Comparison of ENCODE assay signal across 11 cellular contexts in the genomic region with DNA sequence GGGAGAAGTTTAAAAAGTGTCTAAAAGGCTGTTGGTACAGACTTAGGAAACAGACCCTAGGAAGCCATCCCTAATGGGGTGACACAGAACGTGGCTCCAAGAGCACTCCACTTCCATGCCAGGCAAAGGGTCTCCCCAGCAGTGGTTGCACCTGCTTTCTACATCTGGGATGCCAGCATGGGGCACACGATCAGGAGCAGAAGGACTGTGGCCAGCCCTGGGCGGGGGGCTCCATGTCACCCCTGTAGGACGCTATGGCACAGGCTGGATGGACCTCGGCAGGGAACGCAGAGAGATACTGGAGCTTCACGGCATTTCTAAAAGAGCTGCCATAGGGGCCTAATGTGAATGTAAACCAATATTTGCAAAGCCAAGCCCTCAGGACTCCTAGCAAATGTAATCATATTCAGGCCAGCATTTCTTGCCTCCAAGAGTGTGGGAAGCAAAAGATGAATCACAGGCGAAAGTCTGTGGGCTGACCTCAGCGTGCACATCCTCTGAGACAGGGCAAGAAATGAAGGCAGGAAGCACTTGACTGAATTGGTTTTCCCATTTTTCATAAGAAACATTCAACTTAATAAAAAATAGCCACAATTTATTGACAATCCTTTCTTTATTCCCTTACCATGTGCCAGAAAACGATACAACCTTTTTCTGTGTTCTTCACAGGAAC.
DNase-seq lines count a peak whose midpoint lies in the region; ATAC-seq and TF ChIP-seq lines count a peak whose summit lies in the region.
"Had no signal": no experiment of that assay in that cellular context is flagged by ENCODE, and none has a peak within 500 bp of the region (broad histone marks: within the 10 kb centered on the region; RNA-seq: fewer than 3 reads in every experiment).

No MANE protein-coding gene starts in this region.

- H3K36me3 ChIP-seq in effector memory CD4-positive, alpha-beta T cell (ENCODE audit: control insufficient read depth, insufficient read depth, low read length) = no peaks in the 10 kb centered on the region
- H3K36me3 ChIP-seq in body of pancreas (replicated peaks in 1 of 2; ENCODE audit: insufficient read depth in 1 of 2, low read depth in 2 of 2) = no peaks in the 10 kb centered on the region
- H3K36me3 ChIP-seq: gastrocnemius medialis had no signal

- H3K4me1 ChIP-seq in effector memory CD4-positive, alpha-beta T cell (ENCODE audit: control insufficient read depth, insufficient read depth, low read length, poor library complexity, severe bottlenecking) = no peaks in the 10 kb centered on the region
- H3K4me1 ChIP-seq in body of pancreas = no peaks in the 10 kb centered on the region

- no peak for TF ChIP-seq POLR2A in body of pancreas (IDR thresholded peaks at IDR 0.05)

- intact Hi-C loops in body of pancreas (cut with DNase I) = no loop called here

- H3K4me3 ChIP-seq in AG10803 (ENCODE audit: low read length) = no peak overlapping the region
- no peak overlapping the region for H3K4me3 ChIP-seq in astrocyte of the spinal cord (ENCODE audit: low read depth, low read length)
- no peak overlapping the region for H3K4me3 ChIP-seq in effector memory CD4-positive, alpha-beta T cell (ENCODE audit: insufficient read depth, low read depth, low read length, poor library complexity, severe bottlenecking)
- no peak overlapping the region for H3K4me3 ChIP-seq in body of pancreas
- H3K4me3 ChIP-seq: gastrocnemius medialis had no signal

- no peaks in the 10 kb centered on the region for H3K9me3 ChIP-seq in effector memory CD4-positive, alpha-beta T cell (ENCODE audit: control insufficient read depth, low read length)
- no peaks in the 10 kb centered on the region for H3K9me3 ChIP-seq in body of pancreas
- H3K9me3 ChIP-seq: gastrocnemius medialis had no signal

- peak; percentile 87 for DNase-seq in AG10803 (ENCODE audit: low read depth)
- peak; percentile 90 for DNase-seq in LHCN-M2 (ENCODE audit: low read depth)
- peak; percentile 91 for DNase-seq in astrocyte of the spinal cord (ENCODE audit: low read depth, low spot score)
- peak; percentile 49 for DNase-seq in renal cortical epithelial cell (ENCODE audit: low read depth)
- DNase-seq in effector memory CD4-positive, alpha-beta T cell = no peak
- DNase-seq in central memory CD4-positive, alpha-beta T cell = no peak
- no peak for DNase-seq in body of pancreas
- DNase-seq: gastrocnemius medialis, NCI-H187, SIG-M5 had no signal

- ATAC-seq in body of pancreas (no peak), HG03097 (IDR thresholded peaks at IDR 0.05; ENCODE audit: low FRiP score, unreplicated experiment) (no peak)
- ATAC-seq: gastrocnemius medialis had no signal

- in situ Hi-C loops in astrocyte of the spinal cord (cut with HindIII; ENCODE audit: low sequenced_read_pairs) = no loop called here

- TF ChIP-seq CTCF in AG10803 (conservative IDR thresholded peaks at IDR 0.05; ENCODE audit: low read length) (no peak), astrocyte of the spinal cord (IDR thresholded peaks at IDR 0.05; ENCODE audit: low read depth, low read length) (no peak), body of pancreas (IDR thresholded peaks at IDR 0.05) (no peak)

- 91 to 93% methylated on average over 8 to 10 of the region's 10 CpGs for WGBS in body of pancreas, 2 donors

- no peak overlapping the region for H3K27ac ChIP-seq in effector memory CD4-positive, alpha-beta T cell (ENCODE audit: insufficient read depth, low read length, poor library complexity, severe bottlenecking)
- no peak overlapping the region for H3K27ac ChIP-seq in body of pancreas
- H3K27ac ChIP-seq: gastrocnemius medialis had no signal

- no peaks in the 10 kb centered on the region for H3K27me3 ChIP-seq in effector memory CD4-positive, alpha-beta T cell (replicated peaks; ENCODE audit: control insufficient read depth, insufficient read depth, low read length, poor library complexity, severe bottlenecking)
- no peaks in the 10 kb centered on the region for H3K27me3 ChIP-seq in body of pancreas
- H3K27me3 ChIP-seq: gastrocnemius medialis had no signal

Comparison
In these comparisons a context has a peak if more than half of its experiments do, and no peak if none do; other contexts are left out.
1. DNase-seq: peak in AG10803 (single experiment), LHCN-M2 (single experiment), astrocyte of the spinal cord (single experiment) and renal cortical epithelial cell (single experiment); none in effector memory CD4-positive, alpha-beta T cell (0 of 3), central memory CD4-positive, alpha-beta T cell (single experiment) and body of pancreas (0 of 4).